Comparison of ENCODE assay signal across 22 cellular contexts in the genomic region with DNA sequence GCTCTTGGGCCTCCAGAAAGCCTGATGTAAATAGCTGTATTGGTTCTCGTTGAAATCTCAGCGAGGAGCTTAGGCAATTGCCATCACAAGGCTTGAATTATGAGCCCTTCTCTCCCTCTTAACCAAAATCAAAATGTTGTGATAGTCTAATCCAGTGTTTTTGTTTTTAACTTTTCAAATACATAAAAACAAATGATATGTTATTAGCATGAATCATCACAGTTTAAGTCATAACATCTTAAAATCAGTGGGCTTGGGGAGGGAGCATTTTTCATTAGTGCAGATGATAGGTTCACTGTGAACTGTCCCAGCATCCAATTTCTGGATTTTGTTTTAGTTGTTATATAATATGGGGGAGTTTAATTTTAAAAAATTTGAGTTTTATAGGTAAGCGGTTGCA. TPM values are rescaled to one million over a fixed set of nuclear protein-coding genes. Genes with fewer than 3 reads are reported as not detected.
A peak's percentile ranks its signal among the peaks of the same experiment; 100 is the strongest.
DNase-seq lines count a peak whose midpoint lies in the region; ATAC-seq, FAIRE-seq and TF ChIP-seq lines count a peak whose summit lies in the region.
"Had no signal": no experiment of that assay in that cellular context is flagged by ENCODE, and none has a peak within 500 bp of the region (broad histone marks: within the 10 kb centered on the region; RNA-seq: fewer than 3 reads in every experiment).

No MANE protein-coding gene starts in this region.

- intact Hi-C loops in CD14-positive monocyte (cut with micrococcal nuclease), result loop anchor here in 1 of 2 donors (10.0 kb wide), 1 partner anchor 213 kb away; a partner anchor contains a TSS

- H3K27me3 Mint-ChIP-seq in CD14-positive monocyte (ENCODE audit: low read depth in 3 of 3), result peaks cover 0 to 2% (median 1%) of the 10 kb centered on the region in 3 donors
- H3K27me3 Mint-ChIP-seq: CD4-positive, CD25-positive, alpha-beta regulatory T cell had no signal

- no peaks in the 10 kb centered on the region; the same call in 1 of the 2 replicates for H3K4me1 ChIP-seq in HEK293 (ENCODE audit: control insufficient read depth, insufficient read depth, low read length)
- no peaks in the 10 kb centered on the region for H3K4me1 ChIP-seq in neutrophil (ENCODE audit: control insufficient read depth in 1 of 2, insufficient read depth in 1 of 2, low read depth in 1 of 2, low read length in 1 of 2)

- H3K4me3 Mint-ChIP-seq in CD14-positive monocyte, result no peak overlapping the region
- H3K4me3 Mint-ChIP-seq: CD4-positive, CD25-positive, alpha-beta regulatory T cell; CD8-positive, alpha-beta T cell had no signal

- peak overlapping the region in 4 of 7 donors; percentile 45 to 79 (median 57) for H3K27ac Mint-ChIP-seq in CD14-positive monocyte
- H3K27ac Mint-ChIP-seq: CD4-positive, CD25-positive, alpha-beta regulatory T cell had no signal

- H3K36me3 ChIP-seq in HEK293 (ENCODE audit: control insufficient read depth in 2 of 2, insufficient read depth in 1 of 2, low read length in 2 of 2) (peaks cover 0 to 31% of the 10 kb centered on the region in 2 experiments; a peak in 2 of 3 replicates), neutrophil (peaks cover 96% of the 10 kb centered on the region), MG63 (no peaks in the 10 kb centered on the region; the same call in none of the 2 replicates)

- no peaks in the 10 kb centered on the region for H3K9me3 Mint-ChIP-seq in CD14-positive monocyte
- H3K9me3 Mint-ChIP-seq: CD4-positive, CD25-positive, alpha-beta regulatory T cell; CD8-positive, alpha-beta T cell had no signal

- H3K4me3 ChIP-seq in HEK293 (ENCODE audit: low read depth, low read length), result no peak overlapping the region
- H3K4me3 ChIP-seq in neutrophil (ENCODE audit: low read depth in 1 of 2, low read length in 1 of 2), result no peak overlapping the region
- no peak overlapping the region for H3K4me3 ChIP-seq in MG63
- H3K4me3 ChIP-seq: GM23248 had no signal

- DNase-seq in CD14-positive monocyte (ENCODE audit: low spot score), result no peak
- DNase-seq in MG63, result no peak
- no peak for DNase-seq in NCI-H2227 (lab: John Stamatoyannopoulos, UW; ENCODE audit: unreplicated experiment)
- DNase-seq: C1 segment of cervical spinal cord; Caco-2; CD4-positive, CD25-positive, alpha-beta regulatory T cell; CD8-positive, alpha-beta T cell; DMS153; DND-41; GM23248; H7; HCEC 1CT had no signal

- TF ChIP-seq CTCF in CD14-positive monocyte (IDR thresholded peaks at IDR 0.05), result no peak
- TF ChIP-seq CTCF in HEK293 (tag by site-specific recombination; IDR thresholded peaks at IDR 0.05), result no peak
- TF ChIP-seq CTCF in neutrophil (IDR thresholded peaks at IDR 0.05), result no peak

- no peaks in the 10 kb centered on the region for H3K9me3 ChIP-seq in HEK293 (ENCODE audit: control insufficient read depth, insufficient read depth, low read depth, low read length)
- H3K9me3 ChIP-seq in neutrophil, result no peaks in the 10 kb centered on the region
- no peaks in the 10 kb centered on the region for H3K9me3 ChIP-seq in MG63
- H3K9me3 ChIP-seq: Caco-2 had no signal

- H3K27ac ChIP-seq in HEK293 (ENCODE audit: extremely low read depth, low read depth, low read length) (no peak overlapping the region), neutrophil (peak overlapping the region; percentile 2)
- H3K27ac ChIP-seq: GM23248 had no signal

- POLR2A ChIA-PET in HEK293 (lab: Yijun Ruan, JAX), result no interaction called here

- H3K27me3 ChIP-seq in neutrophil, result no peaks in the 10 kb centered on the region
- no peaks in the 10 kb centered on the region for H3K27me3 ChIP-seq in MG63

- peaks cover 45 to 62% of the 10 kb centered on the region in 2 donors for H3K36me3 Mint-ChIP-seq in CD14-positive monocyte

- peaks cover 25% of the 10 kb centered on the region for H3K4me1 Mint-ChIP-seq in CD14-positive monocyte

- peak; percentile 97 for FAIRE-seq in endometrium (lab: Jason Lieb, UNC)
- FAIRE-seq: G401.6, GM12892, H1 had no signal

- ATAC-seq in GM18873 (IDR thresholded peaks at IDR 0.05; ENCODE audit: low FRiP score, unreplicated experiment), result no peak
- ATAC-seq: CD8-positive, alpha-beta T cell had no signal

- CTCF ChIA-PET in HEK293 (lab: Yijun Ruan, JAX), result interaction anchor here (1.5 to 4.1 kb wide), 2 partner anchors 26 to 478 kb away, joined by 3 to 16 read pairs; a partner anchor contains a TSS

TF ChIP-seq in HEK293, 187 proteins besides CTCF, POLR2A, EP300 and RAD21:
- TF ChIP-seq ZNF24 (tag by site-specific recombination; IDR thresholded peaks at IDR 0.05) (no peak), SP7 (tag by site-specific recombination; IDR thresholded peaks at IDR 0.05) (peak; percentile 69)

RNA-seq across cellular contexts. Expression of a gene that starts 48.9 kb away (rescaled TPM):
- polyA plus RNA-seq in CD14-positive monocyte, result not detected
- not detected in 2 replicates for total RNA-seq in MG63 (2014; rRNA removed; shearing (Covaris generic); ENCODE audit: low replicate concordance)
- total RNA-seq: A172; A673; CD4-positive, CD25-positive, alpha-beta regulatory T cell; CD8-positive, alpha-beta T cell; GM23248; H1; H7 had no signal
- polyA plus RNA-seq: BJ; CD4-positive, CD25-positive, alpha-beta regulatory T cell; GM23248 had no signal
